11 cellular contexts compared by ENCODE assay signal in genomic region chr2:158006961-158007664, GRCh38.
DNase-seq lines count a peak whose midpoint lies in the region; ATAC-seq and TF ChIP-seq lines count a peak whose summit lies in the region.
"Had no signal": no experiment of that assay in that cellular context is flagged by ENCODE, and none has a peak within 500 bp of the region (broad histone marks: within the 10 kb centered on the region; RNA-seq: fewer than 3 reads in every experiment).

No MANE protein-coding gene starts in this region.

- no peak overlapping the region for H3K27ac Mint-ChIP-seq in MCF 10A (ENCODE audit: low read depth, unreplicated experiment)

- H3K36me3 Mint-ChIP-seq in MCF 10A (ENCODE audit: insufficient read depth, unreplicated experiment): no peaks in the 10 kb centered on the region

- peak; percentile 35 for ATAC-seq in HG03175 (IDR thresholded peaks at IDR 0.05; ENCODE audit: unreplicated experiment)
- peak; percentile 58 for ATAC-seq in mucosa of descending colon
- ATAC-seq: Right ventricle myocardium inferior had no signal

- H3K27me3 ChIP-seq in BE2C: no peaks in the 10 kb centered on the region

- CTCF ChIA-PET in MCF 10A (lab: Yijun Ruan, JAX): interaction anchor here (0.9 to 1.6 kb wide), 9 partner anchors 107 to 704 kb away, joined by 3 to 7 read pairs (median 3); no protein-coding TSS in a partner anchor

- no peaks in the 10 kb centered on the region for H3K4me1 ChIP-seq in mucosa of descending colon (ENCODE audit: low read depth)
- H3K4me1 ChIP-seq in BE2C: no peaks in the 10 kb centered on the region; the same call in 1 of the 2 replicates

- H3K4me1 Mint-ChIP-seq in MCF 10A (ENCODE audit: insufficient read depth, unreplicated experiment): peaks cover 6% of the 10 kb centered on the region

- TF ChIP-seq CTCF in GM12872 (IDR thresholded peaks at IDR 0.05; ENCODE audit: insufficient read depth, low read depth, low read length) (peak; percentile 14; the same call in 1 of the 3 replicates), mucosa of descending colon (IDR thresholded peaks at IDR 0.05) (no peak), MCF 10A (IDR thresholded peaks at IDR 0.05; ENCODE audit: unreplicated experiment) (no peak), BE2C (IDR thresholded peaks at IDR 0.05; ENCODE audit: low read depth, low read length) (no peak)

- POLR2A ChIA-PET in MCF 10A (lab: Yijun Ruan, JAX): interaction anchor here (0.6 to 1.3 kb wide), 2 partner anchors 222 to 1029 kb away, joined by 3 to 5 read pairs; no protein-coding TSS in a partner anchor

- no TSS peak for BruUV-seq in MCF 10A (replicated peaks; lab: Mats Ljungman, UMichigan)

- H3K27me3 Mint-ChIP-seq in MCF 10A (ENCODE audit: insufficient read depth, unreplicated experiment): no peaks in the 10 kb centered on the region

- no peak overlapping the region for H3K4me3 Mint-ChIP-seq in MCF 10A (ENCODE audit: unreplicated experiment)

- H3K9me3 ChIP-seq in mucosa of descending colon (no peaks in the 10 kb centered on the region), BE2C (no peaks in the 10 kb centered on the region)

- peak; percentile 31 for DNase-seq in RPMI8226
- no peak for DNase-seq in mucosa of descending colon
- no peak for DNase-seq in stimulated activated naive CD4-positive, alpha-beta T cell treated with Interleukin-2 at 50 U/mL for 16 hours (lab: John Stamatoyannopoulos, UW)
- no peak for DNase-seq in MCF 10A (ENCODE audit: unreplicated experiment)
- DNase-seq in BE2C: no peak
- DNase-seq: activated CD8-positive, alpha-beta memory T cell treated with anti-CD3 and anti-CD28 coated beads, Interleukin-2, amount 50 U/mL, for 4 hours; dermis blood vessel endothelial cell; GF-D8 had no signal

- no peak overlapping the region for H3K4me3 ChIP-seq in mucosa of descending colon
- H3K4me3 ChIP-seq in BE2C (ENCODE audit: low read depth, low read length): no peak overlapping the region

- H3K36me3 ChIP-seq in mucosa of descending colon (ENCODE audit: low read depth) (no peaks in the 10 kb centered on the region), BE2C (no peaks in the 10 kb centered on the region)

- H3K9me3 Mint-ChIP-seq in MCF 10A (ENCODE audit: unreplicated experiment): no peaks in the 10 kb centered on the region

- intact Hi-C loops in mucosa of descending colon (cut with DNase I, micrococcal nuclease): loop anchor here (5.0 to 10.0 kb wide), 2 partner anchors 235 to 512 kb away; no protein-coding TSS in a partner anchor
- intact Hi-C loops in MCF 10A (cut with micrococcal nuclease): no loop called here
